In genomic region chr4:169993531-169993930, GRCh38 we compare ENCODE assay signal across 31 cellular contexts. TPM values are rescaled to one million over a fixed set of nuclear protein-coding genes. Genes with fewer than 3 reads are reported as not detected.
A peak's percentile ranks its signal among the peaks of the same experiment; 100 is the strongest.
DNase-seq lines count a peak whose midpoint lies in the region; ATAC-seq and TF ChIP-seq lines count a peak whose summit lies in the region.
"Had no signal": no experiment of that assay in that cellular context is flagged by ENCODE, and none has a peak within 500 bp of the region (broad histone marks: within the 10 kb centered on the region; RNA-seq: fewer than 3 reads in every experiment).

No MANE protein-coding gene starts in this region.

- H3K9me3 Mint-ChIP-seq in WTC11 (peaks cover 6% of the 10 kb centered on the region), neural progenitor cell (peaks cover 2% of the 10 kb centered on the region)
- H3K9me3 Mint-ChIP-seq: activated T-helper 2 cell treated with anti-CD3 and anti-CD28 coated beads, Interferon-gamma antibody, Interleukin-2, Interleukin-4, amounts not matched to agents 10 μg/mL and 5 μg/mL and 100 μg/mL, durations not matched to agents 14 hours and 24 hours and 36 hours; dendritic cell treated with granulocyte-macrophage colony-stimulating factor and Interleukin-4, amounts not matched to agents 40 ng/mL and 50 ng/mL, for 4 days; endodermal cell had no signal

- H3K4me3 ChIP-seq in neural progenitor cell (no peak overlapping the region), suprapubic skin (no peak overlapping the region)
- H3K4me3 ChIP-seq: BLaER1, PC-9, psoas muscle had no signal

- H3K4me1 ChIP-seq in neural progenitor cell (peaks cover 23% of the 10 kb centered on the region), suprapubic skin (no peaks in the 10 kb centered on the region)
- H3K4me1 ChIP-seq: BLaER1, psoas muscle had no signal

- H3K27me3 ChIP-seq in neural progenitor cell (no peaks in the 10 kb centered on the region), suprapubic skin (no peaks in the 10 kb centered on the region)
- H3K27me3 ChIP-seq: BLaER1 had no signal

- CTCF ChIA-PET in WTC11 (lab: Charles Lee) = no interaction called here

- H4K20me1 ChIP-seq in neural progenitor cell (ENCODE audit: low read depth) = no peaks in the 10 kb centered on the region
- H4K20me1 ChIP-seq: BLaER1 had no signal

- TF ChIP-seq CTCF in WTC11 (IDR thresholded peaks at IDR 0.05) = no peak
- TF ChIP-seq CTCF in neural progenitor cell (IDR thresholded peaks at IDR 0.05) = no peak
- TF ChIP-seq CTCF in suprapubic skin (IDR thresholded peaks at IDR 0.05) = no peak

- no peaks in the 10 kb centered on the region for H3K36me3 ChIP-seq in neural progenitor cell
- H3K36me3 ChIP-seq in suprapubic skin = peaks cover 6% of the 10 kb centered on the region
- H3K36me3 ChIP-seq: BLaER1 had no signal

- no peaks in the 10 kb centered on the region for H3K79me2 ChIP-seq in neural progenitor cell (ENCODE audit: low read depth)

- no peak for TF ChIP-seq POLR2A in suprapubic skin (IDR thresholded peaks at IDR 0.05)

- H3K27ac ChIP-seq in neural progenitor cell (no peak overlapping the region), suprapubic skin (peak overlapping the region; percentile 34)
- H3K27ac ChIP-seq: BLaER1, PC-9, psoas muscle had no signal

- H2AFZ ChIP-seq in neural progenitor cell (replicated peaks) = peak overlapping the region; percentile 4
- H2AFZ ChIP-seq: PC-9 had no signal

- no peak for TF ChIP-seq EP300 in suprapubic skin (IDR thresholded peaks at IDR 0.05)

- H3K9ac ChIP-seq in neural progenitor cell = no peak overlapping the region
- H3K9ac ChIP-seq: BLaER1 had no signal

- H3K27me3 Mint-ChIP-seq in WTC11 (ENCODE audit: low read depth) = no peaks in the 10 kb centered on the region
- H3K27me3 Mint-ChIP-seq in neural progenitor cell (ENCODE audit: insufficient read depth, low read depth) = peaks cover 4% of the 10 kb centered on the region

- H3K4me3 Mint-ChIP-seq in WTC11 (no peak overlapping the region), neural progenitor cell (no peak overlapping the region)
- H3K4me3 Mint-ChIP-seq: activated naive CD8-positive, alpha-beta T cell; dendritic cell treated with granulocyte-macrophage colony-stimulating factor and Interleukin-4, amounts not matched to agents 40 ng/mL and 50 ng/mL, for 4 days; endodermal cell; memory B cell had no signal

- H3F3A ChIP-seq in neural progenitor cell (ENCODE audit: low read depth) = no peaks in the 10 kb centered on the region

- DNase-seq in WTC11 (ENCODE audit: low spot score) (no peak), foreskin melanocyte (peak; percentile 88), neural progenitor cell (ENCODE audit: low spot score) (no peak), suprapubic skin (ENCODE audit: low spot score in 2 of 2) (no peak)
- no peak for DNase-seq in stimulated activated CD4-positive, alpha-beta T cell treated with anti-CD3 and anti-CD28 coated beads, Interleukin-4, amount 100 ng/mL, for 1 hour
- DNase-seq in activated naive CD4-positive, alpha-beta T cell treated with Interleukin-2 at 50 U/mL for 16 hours = no peak
- DNase-seq: activated CD8-positive, alpha-beta memory T cell treated with anti-CD3 and anti-CD28 coated beads for 24 hours; activated T-cell treated with anti-CD3 and anti-CD28 coated beads for 4 hours; central memory CD4-positive, alpha-beta T cell; endodermal cell; HCEC 1CT; Karpas-422; MV-4-11; NCI-H1436; NCI-H2081; NCI-H226; NCI-H526 treated with DMSO at 0.1 percent for 48 hours; NK-92 treated with Interleukin-12 subunit alpha and Interleukin-12 subunit beta, amount 100 ng/mL, for 24 hours; PC-9; psoas muscle; stimulated activated CD4-positive, alpha-beta T cell treated with anti-CD3 and anti-CD28 coated beads, Interleukin-4, amount 100 ng/mL, for 24 hours; T-helper 2 cell had no signal

- H3K27ac Mint-ChIP-seq in WTC11 = no peak overlapping the region
- no peak overlapping the region for H3K27ac Mint-ChIP-seq in neural progenitor cell
- H3K27ac Mint-ChIP-seq: activated naive CD8-positive, alpha-beta T cell; activated T-helper 2 cell treated with anti-CD3 and anti-CD28 coated beads, Interferon-gamma antibody, Interleukin-2, Interleukin-4, amounts not matched to agents 10 μg/mL and 5 μg/mL and 100 μg/mL, durations not matched to agents 14 hours and 24 hours and 36 hours; dendritic cell treated with granulocyte-macrophage colony-stimulating factor and Interleukin-4, amounts not matched to agents 40 ng/mL and 50 ng/mL, for 4 days; endodermal cell; memory B cell had no signal

- WGBS in suprapubic skin = 69% methylated on average over 9 of the region's 9 CpGs

- peaks cover 9% of the 10 kb centered on the region for H3K36me3 Mint-ChIP-seq in WTC11
- peaks cover 8% of the 10 kb centered on the region for H3K36me3 Mint-ChIP-seq in neural progenitor cell
- H3K36me3 Mint-ChIP-seq: memory B cell had no signal

- POLR2A ChIA-PET in WTC11 (lab: Charles Lee) = no interaction called here

- H3K4me1 Mint-ChIP-seq in WTC11 = peaks cover 33% of the 10 kb centered on the region
- peaks cover 14% of the 10 kb centered on the region for H3K4me1 Mint-ChIP-seq in neural progenitor cell
- H3K4me1 Mint-ChIP-seq: memory B cell had no signal

- no peak overlapping the region for H3K4me2 ChIP-seq in neural progenitor cell
- H3K4me2 ChIP-seq: BLaER1, PC-9 had no signal

- no peak for ATAC-seq in WTC11
- no peak for ATAC-seq in HG02840 (IDR thresholded peaks at IDR 0.05; ENCODE audit: low FRiP score, unreplicated experiment)
- ATAC-seq in GM19035 (IDR thresholded peaks at IDR 0.05; ENCODE audit: unreplicated experiment) = no peak
- ATAC-seq: esophagus mucosa, psoas muscle, Right ventricle myocardium inferior had no signal

- H3K9me3 ChIP-seq in neural progenitor cell (ENCODE audit: low read depth) = no peaks in the 10 kb centered on the region
- no peaks in the 10 kb centered on the region for H3K9me3 ChIP-seq in suprapubic skin
- H3K9me3 ChIP-seq: BLaER1, psoas muscle had no signal

TF ChIP-seq in WTC11, 78 proteins besides CTCF, POLR2A, EP300 and RAD21:
- no peak for TF ChIP-seq ZNF138 (CRISPR knock-in tag; conservative IDR thresholded peaks at IDR 0.05)
- no peak for TF ChIP-seq PRRX2 (CRISPR knock-in tag; IDR thresholded peaks at IDR 0.05)
- TF ChIP-seq ERG (CRISPR knock-in tag; IDR thresholded peaks at IDR 0.05) = no peak
- peak; percentile 33; the same call in 1 of the 2 replicates for TF ChIP-seq USF2 (CRISPR knock-in tag; IDR thresholded peaks at IDR 0.05)
- TF ChIP-seq SP1 (CRISPR knock-in tag; conservative IDR thresholded peaks at IDR 0.05) = no peak

RNA-seq across cellular contexts. Expression of gene MFAP3L, which starts 32.7 kb away (rescaled TPM):
- total RNA-seq in WTC11 (2021) (12.1 to 31.3 TPM (median 16.4 TPM) in 3 replicates), neural progenitor cell (ENCODE audit: low replicate concordance) (30.7 and 35.5 TPM in 2 replicates), suprapubic skin (10 to 100 TPM; 41.4 to 67.0 (median 58.9) TPM)
